Comparison of ENCODE assay signal across 33 cellular contexts in genomic region chr15:66857694-66858093, GRCh38.
A peak's percentile ranks its signal among the peaks of the same experiment; 100 is the strongest.
DNase-seq lines count a peak whose midpoint lies in the region; ATAC-seq and TF ChIP-seq lines count a peak whose summit lies in the region.
"Had no signal": no experiment of that assay in that cellular context is flagged by ENCODE, and none has a peak within 500 bp of the region (broad histone marks: within the 10 kb centered on the region; RNA-seq: fewer than 3 reads in every experiment).

No MANE protein-coding gene starts in this region.

- no peaks in the 10 kb centered on the region for H3K9me3 Mint-ChIP-seq in mesothelial cell of epicardium
- H3K9me3 Mint-ChIP-seq: CD14-positive monocyte; CD4-positive, alpha-beta T cell; CD4-positive, CD25-positive, alpha-beta regulatory T cell; CD8-positive, alpha-beta memory T cell; CD8-positive, alpha-beta T cell had no signal

- POLR2A ChIA-PET in HEK293 (lab: Yijun Ruan, JAX) (no interaction called here), Panc1 (lab: Charles Lee) (interaction anchor here (0.7 kb wide), 1 partner anchor 237 kb away, joined by 5 read pairs; no protein-coding TSS in a partner anchor)

- no TSS peak for BruUV-seq in Panc1 (replicated peaks; lab: Mats Ljungman, UMichigan)

- no peak for DNase-seq in Panc1 (ENCODE audit: low read depth, low spot score)
- DNase-seq in mesothelial cell of epicardium (ENCODE audit: low spot score in 2 of 2, unreplicated experiment in 2 of 2) = no peak
- DNase-seq in hypothalamus (lab: John Stamatoyannopoulos, UW) = no peak
- DNase-seq: 8988T; ACHN; AML-193; BE2C; C1 segment of cervical spinal cord; Calu3; CD4-positive, alpha-beta memory T cell; CD4-positive, alpha-beta T cell; CD4-positive, CD25-positive, alpha-beta regulatory T cell; CD8-positive, alpha-beta memory T cell; CD8-positive, alpha-beta T cell; COR-L47; DMS 273 treated with DMSO at 0.1 percent for 48 hours; DMS153; DMS53; DMS79; DMS79 treated with DMSO at 0.1 percent for 48 hours; DND-41; EL had no signal

- CTCF ChIA-PET in HEK293 (lab: Yijun Ruan, JAX) (interaction anchor here (0.6 to 1.2 kb wide), 5 partner anchors 25 to 291 kb away, joined by 3 to 7 read pairs (median 4); no protein-coding TSS in a partner anchor), Panc1 (lab: Charles Lee) (interaction anchor here (0.7 to 1.3 kb wide), 2 partner anchors 86 to 178 kb away, joined by 5 read pairs; no protein-coding TSS in a partner anchor)

- ATAC-seq in Panc1 (no peak), HG02678 (IDR thresholded peaks at IDR 0.05; ENCODE audit: unreplicated experiment) (no peak), GM21737 (IDR thresholded peaks at IDR 0.05; ENCODE audit: unreplicated experiment) (no peak)
- ATAC-seq: A549; CD8-positive, alpha-beta T cell had no signal

- peak overlapping the region; percentile 49 for H3K27ac Mint-ChIP-seq in mesothelial cell of epicardium
- H3K27ac Mint-ChIP-seq: B cell; CD14-positive monocyte; CD4-positive, alpha-beta memory T cell; CD4-positive, alpha-beta T cell; CD4-positive, CD25-positive, alpha-beta regulatory T cell; CD8-positive, alpha-beta T cell had no signal

- intact Hi-C loops in Panc1 (cut with micrococcal nuclease; ENCODE audit: unreplicated experiment) = no loop called here

- H3K4me1 Mint-ChIP-seq in mesothelial cell of epicardium = peaks cover 32% of the 10 kb centered on the region
- H3K4me1 Mint-ChIP-seq: CD4-positive, alpha-beta memory T cell; CD4-positive, CD25-positive, alpha-beta regulatory T cell had no signal

- no peaks in the 10 kb centered on the region for H3K9me3 ChIP-seq in HEK293 (ENCODE audit: control insufficient read depth, insufficient read depth, low read depth, low read length)
- H3K9me3 ChIP-seq in Panc1 (ENCODE audit: control insufficient read depth, insufficient read depth, low read depth, low read length) = no peaks in the 10 kb centered on the region
- H3K9me3 ChIP-seq: A549; BE2C; BLaER1; BLaER1 treated with 17β-estradiol and CSF1 and Interleukin-3, amounts not matched to agents 10 nM and 100 nM; Caco-2 had no signal

- H3K4me3 Mint-ChIP-seq in mesothelial cell of epicardium = no peak overlapping the region
- H3K4me3 Mint-ChIP-seq: B cell; CD14-positive monocyte; CD4-positive, alpha-beta memory T cell; CD4-positive, alpha-beta T cell; CD4-positive, CD25-positive, alpha-beta regulatory T cell; CD8-positive, alpha-beta memory T cell; CD8-positive, alpha-beta T cell had no signal

- peaks cover 2% of the 10 kb centered on the region for H3K36me3 Mint-ChIP-seq in mesothelial cell of epicardium
- H3K36me3 Mint-ChIP-seq: CD4-positive, alpha-beta memory T cell; CD4-positive, CD25-positive, alpha-beta regulatory T cell; CD8-positive, alpha-beta T cell had no signal

- no peaks in the 10 kb centered on the region for H3K27me3 Mint-ChIP-seq in mesothelial cell of epicardium (ENCODE audit: low read depth)

- TF ChIP-seq CTCF in HEK293 (tag by site-specific recombination; IDR thresholded peaks at IDR 0.05) (no peak), Panc1 (IDR thresholded peaks at IDR 0.05) (no peak), mesothelial cell of epicardium (IDR thresholded peaks at IDR 0.05; ENCODE audit: unreplicated experiment) (no peak)

- H3K36me3 ChIP-seq in HEK293 (ENCODE audit: control insufficient read depth in 2 of 2, insufficient read depth in 1 of 2, low read length in 2 of 2) (no peaks in the 10 kb centered on the region), Panc1 (ENCODE audit: control insufficient read depth, insufficient read depth, low read length) (no peaks in the 10 kb centered on the region)
- H3K36me3 ChIP-seq: BE2C; BLaER1; BLaER1 treated with 17β-estradiol and CSF1 and Interleukin-3, amounts not matched to agents 10 nM and 100 nM had no signal

- in situ Hi-C loops in Panc1 (cut with HindIII; ENCODE audit: low pct_unique_long_range_greater_than_20kb, low sequenced_read_pairs) = no loop called here

- H3K27ac ChIP-seq in HEK293 (ENCODE audit: extremely low read depth, low read depth, low read length) (no peak overlapping the region), Panc1 (ENCODE audit: low read length) (peak overlapping the region; percentile 90)
- H3K27ac ChIP-seq: 22Rv1; A549; BLaER1; BLaER1 treated with 17β-estradiol and CSF1 and Interleukin-3, amounts not matched to agents 10 nM and 100 nM; C4-2B had no signal

- H3K4me1 ChIP-seq in HEK293 (ENCODE audit: control insufficient read depth, insufficient read depth, low read length) (no peaks in the 10 kb centered on the region), Panc1 (ENCODE audit: control insufficient read depth, insufficient read depth, low read length) (peaks cover 73% of the 10 kb centered on the region)
- H3K4me1 ChIP-seq: BE2C; BLaER1; BLaER1 treated with 17β-estradiol and CSF1 and Interleukin-3, amounts not matched to agents 10 nM and 100 nM; Caco-2 had no signal

- H3K27me3 ChIP-seq in Panc1 (ENCODE audit: control insufficient read depth, insufficient read depth, low read length) = no peaks in the 10 kb centered on the region
- H3K27me3 ChIP-seq: BE2C; BLaER1; BLaER1 treated with 17β-estradiol and CSF1 and Interleukin-3, amounts not matched to agents 10 nM and 100 nM had no signal

- H3K4me3 ChIP-seq in HEK293 (ENCODE audit: low read depth, low read length) (no peak overlapping the region), Panc1 (ENCODE audit: low read depth in 2 of 2, low read length in 2 of 2) (no peak overlapping the region)
- H3K4me3 ChIP-seq: A549; BLaER1; BLaER1 treated with 17β-estradiol and CSF1 and Interleukin-3, amounts not matched to agents 10 nM and 100 nM had no signal

TF ChIP-seq in HEK293, 187 proteins besides CTCF, POLR2A, EP300 and RAD21:
- no peak for TF ChIP-seq PRDM10 (tag by site-specific recombination; IDR thresholded peaks at IDR 0.05)
- peak; percentile 97 for TF ChIP-seq ZNF549 (tag by site-specific recombination; IDR thresholded peaks at IDR 0.05)
- no peak for TF ChIP-seq ZNF138 (tag by site-specific recombination; IDR thresholded peaks at IDR 0.05; ENCODE audit: borderline replicate concordance)
- no peak for TF ChIP-seq HOXC10 (CRISPR knock-in tag; IDR thresholded peaks at IDR 0.05)
